ENCODE assay signal across 22 cellular contexts in genomic region chr17:73616873-73617430, GRCh38. TPM values are rescaled to one million over a fixed set of nuclear protein-coding genes. Genes with fewer than 3 reads are reported as not detected.
A peak's percentile ranks its signal among the peaks of the same experiment; 100 is the strongest.
DNase-seq lines count a peak whose midpoint lies in the region; TF ChIP-seq lines count a peak whose summit lies in the region.
"Had no signal": no experiment of that assay in that cellular context is flagged by ENCODE, and none has a peak within 500 bp of the region (broad histone marks: within the 10 kb centered on the region; RNA-seq: fewer than 3 reads in every experiment).

No MANE protein-coding gene starts in this region.

- H3K36me3 ChIP-seq in HEK293 (ENCODE audit: control insufficient read depth in 2 of 2, insufficient read depth in 1 of 2, low read length in 2 of 2) (no peaks in the 10 kb centered on the region), WERI-Rb-1 (peaks cover 6% of the 10 kb centered on the region)
- H3K36me3 ChIP-seq: heart left ventricle, right atrium auricular region, SJCRH30 had no signal

- no peaks in the 10 kb centered on the region for H3K27me3 ChIP-seq in WERI-Rb-1 (ENCODE audit: insufficient read depth, low read depth, severe bottlenecking)
- H3K27me3 ChIP-seq: right atrium auricular region, SJCRH30 had no signal

- no peak for TF ChIP-seq CTCF in HEK293 (tag by site-specific recombination; IDR thresholded peaks at IDR 0.05)
- no peak for TF ChIP-seq CTCF in WERI-Rb-1 (IDR thresholded peaks at IDR 0.05; ENCODE audit: low read depth, low read length)
- TF ChIP-seq CTCF in progenitor cell of endocrine pancreas (IDR thresholded peaks at IDR 0.05; ENCODE audit: unreplicated experiment): no peak

- no peak for DNase-seq in WERI-Rb-1
- peak; percentile 64 for DNase-seq in islet precursor cell
- no peak for DNase-seq in progenitor cell of endocrine pancreas (ENCODE audit: low spot score, unreplicated experiment)
- no peak for DNase-seq in NCI-H524 treated with DMSO at 0.1 percent for 48 hours (lab: John Stamatoyannopoulos, UW)
- no peak for DNase-seq in NCI-H748 treated with DMSO at 0.1 percent for 48 hours (lab: John Stamatoyannopoulos, UW)
- no peak for DNase-seq in NCI-H526 treated with DMSO at 0.1 percent for 48 hours (lab: John Stamatoyannopoulos, UW)
- DNase-seq: activated CD4-positive, alpha-beta T cell treated with anti-CD3 and anti-CD28 coated beads, Interleukin-2, amount 50 U/mL, for 4 hours; activated naive CD4-positive, alpha-beta T cell treated with anti-CD3 and anti-CD28 coated beads for 36 hours; amygdala; Calu3; cortex of kidney; foreskin fibroblast; Kasumi-1; left cardiac atrium; naive B cell; NCI-H1694; NCI-H510A; SJCRH30; stimulated activated CD4-positive, alpha-beta T cell treated with anti-CD3 and anti-CD28 coated beads, Interleukin-2, amount 100 ng/mL, for 24 hours had no signal

- H3K9me3 ChIP-seq in HEK293 (ENCODE audit: control insufficient read depth, insufficient read depth, low read depth, low read length) (no peaks in the 10 kb centered on the region), WERI-Rb-1 (ENCODE audit: severe bottlenecking) (peaks cover 5% of the 10 kb centered on the region)

- peaks cover 33% of the 10 kb centered on the region for H3K4me1 Mint-ChIP-seq in progenitor cell of endocrine pancreas (ENCODE audit: low read depth)

- no peaks in the 10 kb centered on the region for H3K27me3 Mint-ChIP-seq in progenitor cell of endocrine pancreas
- H3K27me3 Mint-ChIP-seq: naive B cell had no signal

- H3K9me3 Mint-ChIP-seq in progenitor cell of endocrine pancreas (ENCODE audit: low read depth): peaks cover 5% of the 10 kb centered on the region

- no peak overlapping the region for H3K4me3 ChIP-seq in HEK293 (ENCODE audit: low read depth, low read length)
- no peak overlapping the region for H3K4me3 ChIP-seq in WERI-Rb-1 (ENCODE audit: low read depth, low read length)
- H3K4me3 ChIP-seq: heart left ventricle, right atrium auricular region, SJCRH30 had no signal

- CTCF ChIA-PET in HEK293 (lab: Yijun Ruan, JAX): interaction anchor here (1.1 kb wide), 1 partner anchor 32 kb away, joined by 3 read pairs; no protein-coding TSS in a partner anchor

- H3K4me1 ChIP-seq in HEK293 (ENCODE audit: control insufficient read depth, insufficient read depth, low read length): peaks cover 4% of the 10 kb centered on the region; the same call in 1 of the 2 replicates
- H3K4me1 ChIP-seq: heart left ventricle, right atrium auricular region had no signal

- peak overlapping the region; percentile 78 for H3K27ac Mint-ChIP-seq in progenitor cell of endocrine pancreas
- H3K27ac Mint-ChIP-seq: activated naive CD4-positive, alpha-beta T cell treated with anti-CD3 and anti-CD28 coated beads for 36 hours had no signal

- H3K27ac ChIP-seq in HEK293 (ENCODE audit: extremely low read depth, low read depth, low read length): no peak overlapping the region
- H3K27ac ChIP-seq in WERI-Rb-1: peak overlapping the region; percentile 73
- H3K27ac ChIP-seq: heart left ventricle, right atrium auricular region, SJCRH30 had no signal

- H3K4me3 Mint-ChIP-seq in progenitor cell of endocrine pancreas (ENCODE audit: low read depth): no peak overlapping the region
- H3K4me3 Mint-ChIP-seq: activated naive CD4-positive, alpha-beta T cell treated with anti-CD3 and anti-CD28 coated beads for 36 hours had no signal

- POLR2A ChIA-PET in HEK293 (lab: Yijun Ruan, JAX): no interaction called here

- H3K36me3 Mint-ChIP-seq in progenitor cell of endocrine pancreas (ENCODE audit: insufficient read depth): peaks cover 1% of the 10 kb centered on the region

TF ChIP-seq in HEK293, 187 proteins besides CTCF, POLR2A, EP300 and RAD21 (continues in another document):
- TF ChIP-seq ZNF280D (tag by site-specific recombination; IDR thresholded peaks at IDR 0.05) (no peak), ZNF138 (tag by site-specific recombination; IDR thresholded peaks at IDR 0.05; ENCODE audit: borderline replicate concordance) (no peak), ZNF777 (tag by site-specific recombination; IDR thresholded peaks at IDR 0.05; ENCODE audit: borderline replicate concordance) (no peak), ZNF645 (tag by site-specific recombination; IDR thresholded peaks at IDR 0.05) (no peak), ZNF76 (tag by site-specific recombination; IDR thresholded peaks at IDR 0.05; ENCODE audit: borderline replicate concordance, low read depth) (no peak), SALL2 (tag by site-specific recombination; IDR thresholded peaks at IDR 0.05; ENCODE audit: borderline replicate concordance) (no peak), ZNF768 (tag by site-specific recombination; IDR thresholded peaks at IDR 0.05) (no peak), ZNF624 (tag by site-specific recombination; IDR thresholded peaks at IDR 0.05) (no peak), ZNF626 (tag by site-specific recombination; IDR thresholded peaks at IDR 0.05) (no peak), ZNF596 (tag by site-specific recombination; IDR thresholded peaks at IDR 0.05) (no peak), TCF7L2 (IDR thresholded peaks at IDR 0.05; ENCODE audit: borderline replicate concordance, low read depth, low read length) (no peak), ZNF747 (tag by site-specific recombination; IDR thresholded peaks at IDR 0.05) (no peak), ZNF248 (tag by site-specific recombination; IDR thresholded peaks at IDR 0.05) (no peak), ZNF175 (tag by site-specific recombination; IDR thresholded peaks at IDR 0.05) (no peak), ZSCAN23 (tag by site-specific recombination; IDR thresholded peaks at IDR 0.05) (no peak), ZNF211 (tag by site-specific recombination; IDR thresholded peaks at IDR 0.05; ENCODE audit: low read depth) (no peak), ZNF670 (tag by site-specific recombination; IDR thresholded peaks at IDR 0.05; ENCODE audit: low read depth) (no peak), ZNF791 (tag by site-specific recombination; IDR thresholded peaks at IDR 0.05) (no peak), GLIS1 (tag by site-specific recombination; IDR thresholded peaks at IDR 0.05) (peak; percentile 99)
- TF ChIP-seq, protein P1, sequence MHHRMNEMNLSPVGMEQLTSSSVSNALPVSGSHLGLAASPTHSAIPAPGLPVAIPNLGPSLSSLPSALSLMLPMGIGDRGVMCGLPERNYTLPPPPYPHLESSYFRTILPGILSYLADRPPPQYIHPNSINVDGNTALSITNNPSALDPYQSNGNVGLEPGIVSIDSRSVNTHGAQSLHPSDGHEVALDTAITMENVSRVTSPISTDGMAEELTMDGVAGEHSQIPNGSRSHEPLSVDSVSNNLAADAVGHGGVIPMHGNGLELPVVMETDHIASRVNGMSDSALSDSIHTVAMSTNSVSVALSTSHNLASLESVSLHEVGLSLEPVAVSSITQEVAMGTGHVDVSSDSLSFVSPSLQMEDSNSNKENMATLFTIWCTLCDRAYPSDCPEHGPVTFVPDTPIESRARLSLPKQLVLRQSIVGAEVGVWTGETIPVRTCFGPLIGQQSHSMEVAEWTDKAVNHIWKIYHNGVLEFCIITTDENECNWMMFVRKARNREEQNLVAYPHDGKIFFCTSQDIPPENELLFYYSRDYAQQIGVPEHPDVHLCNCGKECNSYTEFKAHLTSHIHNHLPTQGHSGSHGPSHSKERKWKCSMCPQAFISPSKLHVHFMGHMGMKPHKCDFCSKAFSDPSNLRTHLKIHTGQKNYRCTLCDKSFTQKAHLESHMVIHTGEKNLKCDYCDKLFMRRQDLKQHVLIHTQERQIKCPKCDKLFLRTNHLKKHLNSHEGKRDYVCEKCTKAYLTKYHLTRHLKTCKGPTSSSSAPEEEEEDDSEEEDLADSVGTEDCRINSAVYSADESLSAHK (tag by site-specific recombination; IDR thresholded peaks at IDR 0.05): no peak

RNA-seq across cellular contexts. Expression of gene SDK2, which starts 27.3 kb away (rescaled TPM):
- total RNA-seq in progenitor cell of endocrine pancreas: 6.7 and 7.1 TPM in 2 replicates
- total RNA-seq: Calu3 had no signal
